8 cellular contexts compared by ENCODE assay signal in genomic region chr9:34253460-34253837, GRCh38.
DNase-seq lines count a peak whose midpoint lies in the region; ATAC-seq, FAIRE-seq and TF ChIP-seq lines count a peak whose summit lies in the region.

No MANE protein-coding gene starts in this region.

- TF ChIP-seq POLR2A in GM12892 (IDR thresholded peaks at IDR 0.05; ENCODE audit: low read depth, low read length) (no peak), heart left ventricle (IDR thresholded peaks at IDR 0.05) (no peak)

- H3K27me3 ChIP-seq in ascending aorta (no peaks in the 10 kb centered on the region), heart left ventricle (no peaks in the 10 kb centered on the region), skeletal muscle tissue (ENCODE audit: control insufficient read depth in 3 of 3, insufficient read depth in 3 of 3, low read length in 3 of 3) (no peaks in the 10 kb centered on the region)

- H3K36me3 ChIP-seq in ascending aorta (peaks cover 20 to 33% of the 10 kb centered on the region in 2 donors), heart left ventricle (peaks cover 0 to 71% (median 30%) of the 10 kb centered on the region in 9 donors), skeletal muscle tissue (ENCODE audit: control insufficient read depth in 3 of 3, insufficient read depth in 3 of 3, low read length in 3 of 3) (peaks cover 18 to 25% (median 25%) of the 10 kb centered on the region in 3 donors)

- intact Hi-C loops in ascending aorta (cut with DNase I), result loop anchor here (1.0 to 10.0 kb wide), 7 partner anchors 75 to 436 kb away; partner anchors contain the start of genes DCAF12, KIF24, MYORG and NUDT2
- intact Hi-C loops in heart left ventricle (cut with DNase I), result loop anchor here (1.0 to 10.0 kb wide), 19 partner anchors 66 to 439 kb away; partner anchors contain the start of genes DCAF12 (in 10 of the 10), UBAP1 (in 7 of the 10), KIF24 (in 1 of the 10) and MYORG (in 1 of the 10)

- DNase-seq in GM12892 (ENCODE audit: insufficient read length) (no peak), ascending aorta (ENCODE audit: low spot score in 2 of 2) (no peak), heart left ventricle (peak; percentile 68 to 89 (median 80)), H4 (ENCODE audit: low spot score) (no peak), NCI-H1105 (lab: John Stamatoyannopoulos, UW) (no peak)

- ATAC-seq in heart left ventricle (peak; percentile 75 to 88 (median 82)), GM21786 (IDR thresholded peaks at IDR 0.05; ENCODE audit: unreplicated experiment) (no peak), HG03460 (IDR thresholded peaks at IDR 0.05; ENCODE audit: unreplicated experiment) (no peak)

- WGBS in heart left ventricle, 4 donors, result 30 to 56% (median 37%) methylated on average over 3 of the region's 3 CpGs

- TF ChIP-seq CTCF in ascending aorta (IDR thresholded peaks at IDR 0.05) (peak; percentile 19 to 39 (median 22)), heart left ventricle (IDR thresholded peaks at IDR 0.05) (peak in 8 of 12 donors; percentile 25 to 54 (median 40))

- H3K27ac ChIP-seq in ascending aorta (peak overlapping the region; percentile 79 to 81), heart left ventricle (peak overlapping the region; percentile 57 to 86 (median 79)), skeletal muscle tissue (ENCODE audit: low read depth, low read length) (peak overlapping the region; percentile 88)

- H3K4me3 ChIP-seq in ascending aorta (no peak overlapping the region), heart left ventricle (no peak overlapping the region), skeletal muscle tissue (ENCODE audit: low read length in 3 of 3) (no peak overlapping the region)

- H3K9ac ChIP-seq in skeletal muscle tissue (ENCODE audit: low read depth in 1 of 3, low read length in 3 of 3), result peak overlapping the region; percentile 53 to 66 (median 57)

- peak; percentile 14 for FAIRE-seq in GM12892 (lab: Jason Lieb, UNC)

- H3K4me1 ChIP-seq in ascending aorta, result peaks cover 16 to 47% of the 10 kb centered on the region in 2 donors
- H3K4me1 ChIP-seq in heart left ventricle, result peaks cover 0 to 70% (median 47%) of the 10 kb centered on the region in 12 donors
- H3K4me1 ChIP-seq in skeletal muscle tissue (ENCODE audit: control insufficient read depth in 3 of 3, insufficient read depth in 3 of 3, low read length in 3 of 3), result peaks cover 48 to 60% (median 56%) of the 10 kb centered on the region in 3 donors

- H3K9me3 ChIP-seq in ascending aorta (no peaks in the 10 kb centered on the region), heart left ventricle (no peaks in the 10 kb centered on the region), skeletal muscle tissue (ENCODE audit: control insufficient read depth in 3 of 3, low read length in 3 of 3) (no peaks in the 10 kb centered on the region)

Comparison
In these comparisons a context has a peak if more than half of its experiments do, and no peak if none do; other contexts are left out.
1. DNase-seq: peak in heart left ventricle (5 of 5); none in GM12892 (single experiment), ascending aorta (0 of 2), H4 (single experiment) and NCI-H1105 (single experiment).
2. ATAC-seq: peak in heart left ventricle (4 of 4); none in GM21786 (single experiment) and HG03460 (single experiment).
3. Peak in every context shown above with its lines, with median percentiles within 50 percentile points of each other: H3K27ac ChIP-seq.